ENCODE assay signal across 8 cellular contexts in genomic region chr13:99979453-99980200, GRCh38. TPM values are rescaled to one million over a fixed set of nuclear protein-coding genes. Genes with fewer than 3 reads are reported as not detected.
DNase-seq lines count a peak whose midpoint lies in the region; ATAC-seq, FAIRE-seq and TF ChIP-seq lines count a peak whose summit lies in the region.

No MANE protein-coding gene starts in this region.

- TF ChIP-seq CTCF in WI38 (IDR thresholded peaks at IDR 0.05; ENCODE audit: low read depth, low read length) (no peak), upper lobe of left lung (IDR thresholded peaks at IDR 0.05) (no peak)

- no peak for FAIRE-seq in GM12891 (lab: Jason Lieb, UNC)

- ATAC-seq in Right ventricle myocardium superior (ENCODE audit: poor library complexity), result no peak
- ATAC-seq in left cardiac atrium, result no peak
- no peak for ATAC-seq in upper lobe of left lung (ENCODE audit: low FRiP score in 2 of 2)
- no peak for ATAC-seq in GM21381 (IDR thresholded peaks at IDR 0.05; ENCODE audit: unreplicated experiment)

- no peaks in the 10 kb centered on the region for H3K36me3 ChIP-seq in upper lobe of left lung

- peaks cover 3 to 90% (median 71%) of the 10 kb centered on the region in 4 donors for H3K27me3 ChIP-seq in upper lobe of left lung

- no peak for TF ChIP-seq EP300 in upper lobe of left lung (IDR thresholded peaks at IDR 0.05)

- no peak overlapping the region for H3K27ac ChIP-seq in upper lobe of left lung

- H3K4me1 ChIP-seq in upper lobe of left lung, result peaks cover 32 to 50% (median 37%) of the 10 kb centered on the region in 4 donors

- TF ChIP-seq POLR2A in upper lobe of left lung (IDR thresholded peaks at IDR 0.05), result no peak
- TF ChIP-seq POLR2A in GM12891 (IDR thresholded peaks at IDR 0.05; ENCODE audit: low read depth, low read length), result no peak

- H3K4me3 ChIP-seq in WI38 (ENCODE audit: low read depth, low read length), result peak overlapping the region; percentile 10; the same call in 1 of the 2 replicates
- peak overlapping the region in 3 of 4 donors; percentile 36 to 49 (median 49) for H3K4me3 ChIP-seq in upper lobe of left lung

- WGBS in upper lobe of left lung, 2 donors, result 4 to 7% methylated on average over 32 to 53 of the region's 59 CpGs

- peaks cover 0 to 4% (median 2%) of the 10 kb centered on the region in 4 donors for H3K9me3 ChIP-seq in upper lobe of left lung

- peak; percentile 38 for DNase-seq in Right ventricle myocardium superior
- DNase-seq in left cardiac atrium, result no peak
- DNase-seq in kidney tubule cell (ENCODE audit: low spot score), result peak; percentile 17
- peak; percentile 19 to 70 for DNase-seq in upper lobe of left lung
- no peak for DNase-seq in GM12891 (ENCODE audit: insufficient read length, low spot score)
- no peak for DNase-seq in posterior vena cava (ENCODE audit: low spot score)

- intact Hi-C loops in Right ventricle myocardium superior (cut with DNase I) (no loop called here), left cardiac atrium (cut with DNase I) (no loop called here), posterior vena cava (cut with DNase I) (loop anchor here in 1 of 2 donors (5.0 kb wide), 1 partner anchor 372 kb away; the partner anchor contains the start of gene CLYBL)

TF ChIP-seq in GM12891, 5 proteins besides CTCF, POLR2A, EP300 and RAD21:
- TF ChIP-seq PAX5 (IDR thresholded peaks at IDR 0.05; ENCODE audit: insufficient read depth, low read length, severe bottlenecking) (no peak), POU2F2 (IDR thresholded peaks at IDR 0.05; ENCODE audit: low read depth, low read length) (no peak), SPI1 (IDR thresholded peaks at IDR 0.05; ENCODE audit: low read depth, low read length) (no peak)
TF ChIP-seq in GM12891: peak in this region for 0.

RNA-seq across cellular contexts. Expression of gene ZIC2, which starts 2.0 kb away (rescaled TPM):
- total RNA-seq in Right ventricle myocardium superior (not detected), left cardiac atrium (not detected), upper lobe of left lung (under 1 TPM in 2 of 6 donors, not detected in 4; 0.69 to 0.84 TPM), posterior vena cava (under 1 TPM in 1 of 2 donors, not detected in 1; 0.10 TPM)
- polyA plus RNA-seq in GM12891 (2012; ENCODE audit: low read depth, missing spikeins), result not detected

RNA-seq across cellular contexts. Expression of gene ZIC5, which starts 8.1 kb away (rescaled TPM):
- total RNA-seq in Right ventricle myocardium superior (not detected), left cardiac atrium (not detected), upper lobe of left lung (under 1 TPM in 1 of 6 donors, not detected in 5; 0.07 TPM), posterior vena cava (not detected)
- not detected for polyA plus RNA-seq in GM12891 (2012; ENCODE audit: low read depth, missing spikeins)

Comparison
In these comparisons a context has a peak if more than half of its experiments do, and no peak if none do; other contexts are left out.
1. DNase-seq: peak in Right ventricle myocardium superior (single experiment), kidney tubule cell (single experiment) and upper lobe of left lung (2 of 2); none in left cardiac atrium (single experiment), GM12891 (single experiment) and posterior vena cava (single experiment).